Comparison of ENCODE assay signal across 33 cellular contexts in the genomic region with DNA sequence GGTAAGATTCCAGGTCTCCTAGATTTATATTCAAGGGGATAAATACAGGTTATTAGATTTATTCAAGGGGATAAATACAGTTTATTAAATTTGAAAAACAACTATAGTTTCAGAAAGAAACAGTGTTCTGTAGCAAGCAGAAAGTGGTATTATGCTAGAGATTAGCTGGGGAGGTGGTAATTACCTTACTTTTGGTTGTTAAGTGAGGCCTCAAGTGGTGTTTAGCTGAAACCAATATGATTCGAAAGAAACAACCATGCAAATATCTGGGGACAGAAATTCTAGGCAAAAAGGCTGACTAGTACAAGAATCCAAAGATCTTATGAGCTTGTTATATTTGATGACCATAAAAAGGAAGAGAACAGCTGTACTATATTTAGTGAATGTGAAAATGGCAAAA. TPM values are rescaled to one million over a fixed set of nuclear protein-coding genes. Genes with fewer than 3 reads are reported as not detected.
"Had no signal": no experiment of that assay in that cellular context is flagged by ENCODE, and none has a peak within 500 bp of the region (broad histone marks: within the 10 kb centered on the region; RNA-seq: fewer than 3 reads in every experiment).

No MANE protein-coding gene starts in this region.

- H3K27ac ChIP-seq: epithelial cell of prostate, esophagus squamous epithelium, gastrocnemius medialis, heart right ventricle, left lung, lower lobe of right lung had no signal

- FAIRE-seq: endometrium, keratinocyte had no signal

- H3K27me3 ChIP-seq: esophagus squamous epithelium, gastrocnemius medialis, heart right ventricle, left lung had no signal

- H3K4me1 ChIP-seq: esophagus squamous epithelium, gastrocnemius medialis, heart right ventricle, left lung, lower lobe of right lung had no signal

- H3K36me3 ChIP-seq: esophagus squamous epithelium, gastrocnemius medialis, heart right ventricle, left lung, lower lobe of right lung had no signal

- DNase-seq: cortex of kidney; effector CD8-positive, alpha-beta T cell; effector memory CD8-positive, alpha-beta T cell; endodermal cell; erythroblast; esophagus squamous epithelium; foreskin fibroblast; foreskin melanocyte; gastrocnemius medialis; glutamatergic neuron; head of caudate nucleus; heart right ventricle; hippocampal formation; left cardiac atrium; left lung; left ventricle myocardium superior; lower lobe of right lung; mesenchymal stem cell; mucosa of descending colon; naive B cell; naive thymus-derived CD8-positive, alpha-beta T cell had no signal

- ATAC-seq: effector memory CD8-positive, alpha-beta T cell; esophagus mucosa; gastrocnemius medialis; heart right ventricle; left cardiac atrium; left lung; left ventricle myocardium superior; lower lobe of right lung; mucosa of descending colon; naive thymus-derived CD8-positive, alpha-beta T cell had no signal

- H3K4me3 ChIP-seq: esophagus squamous epithelium, gastrocnemius medialis, heart right ventricle, left lung, lower lobe of right lung, mucosa of descending colon had no signal

- H3K9me3 ChIP-seq: esophagus squamous epithelium, gastrocnemius medialis, left lung, lower lobe of right lung had no signal

RNA-seq across cellular contexts. Expression of gene OR4N5, which starts 6.2 kb away (rescaled TPM):
- total RNA-seq: dermis microvascular lymphatic vessel endothelial cell; endodermal cell; esophagus mucosa; esophagus squamous epithelium; gastrocnemius medialis; glomerular endothelial cell; heart right ventricle; kidney epithelial cell; left cardiac atrium; left lung; left ventricle myocardium superior; lower leg skin; lower lobe of right lung; lung microvascular endothelial cell; mesenteric fat pad; mesothelial cell of epicardium; mucosa of descending colon; myocyte; naive thymus-derived CD8-positive, alpha-beta T cell had no signal
- polyA plus RNA-seq: heart right ventricle; keratinocyte; naive thymus-derived CD8-positive, alpha-beta T cell had no signal

RNA-seq across cellular contexts. Expression of gene OR4K17, which starts 34.3 kb away (rescaled TPM):
- total RNA-seq: dermis microvascular lymphatic vessel endothelial cell; endodermal cell; esophagus mucosa; esophagus squamous epithelium; gastrocnemius medialis; glomerular endothelial cell; heart right ventricle; kidney epithelial cell; left lung; left ventricle myocardium superior; lower leg skin; lower lobe of right lung; lung microvascular endothelial cell; mesenteric fat pad; mesothelial cell of epicardium; mucosa of descending colon; myocyte; naive thymus-derived CD8-positive, alpha-beta T cell had no signal
- polyA plus RNA-seq: heart right ventricle; keratinocyte; naive thymus-derived CD8-positive, alpha-beta T cell had no signal

RNA-seq across cellular contexts. Expression of gene OR11G2, which starts 45.9 kb away (rescaled TPM):
- total RNA-seq: dermis microvascular lymphatic vessel endothelial cell; endodermal cell; esophagus mucosa; esophagus squamous epithelium; gastrocnemius medialis; glomerular endothelial cell; heart right ventricle; kidney epithelial cell; left cardiac atrium; left lung; left ventricle myocardium superior; lower leg skin; lower lobe of right lung; lung microvascular endothelial cell; mesenteric fat pad; mesothelial cell of epicardium; mucosa of descending colon; myocyte; naive thymus-derived CD8-positive, alpha-beta T cell had no signal
- polyA plus RNA-seq: heart right ventricle; keratinocyte; naive thymus-derived CD8-positive, alpha-beta T cell had no signal
